Comparison of ENCODE assay signal across 9 cellular contexts in genomic region chr3:186425788-186426730, GRCh38.
DNase-seq lines count a peak whose midpoint lies in the region; ATAC-seq and TF ChIP-seq lines count a peak whose summit lies in the region.
"Had no signal": no experiment of that assay in that cellular context is flagged by ENCODE, and none has a peak within 500 bp of the region (broad histone marks: within the 10 kb centered on the region; RNA-seq: fewer than 3 reads in every experiment).

No MANE protein-coding gene starts in this region.

- no peaks in the 10 kb centered on the region for H3K4me1 ChIP-seq in upper lobe of right lung

- no peak overlapping the region for H3K4me3 Mint-ChIP-seq in activated T-helper 1 cell treated with anti-CD3 and anti-CD28 coated beads, Interleukin-12 subunit alpha, Interleukin-12 subunit beta, Interleukin-2, Interleukin-4 antibody, amounts not matched to agents 30 ng/mL and 10 ng/mL and 1 ng/mL, durations not matched to agents 14 hours and 24 hours and 36 hours
- H3K4me3 Mint-ChIP-seq: activated naive CD4-positive, alpha-beta T cell treated with anti-CD3 and anti-CD28 coated beads, Interleukin-2, amount 50 U/mL, for 24 hours had no signal

- no peaks in the 10 kb centered on the region for H3K36me3 Mint-ChIP-seq in activated T-helper 1 cell treated with anti-CD3 and anti-CD28 coated beads, Interleukin-12 subunit alpha, Interleukin-12 subunit beta, Interleukin-2, Interleukin-4 antibody, amounts not matched to agents 30 ng/mL and 10 ng/mL and 1 ng/mL, durations not matched to agents 14 hours and 24 hours and 36 hours (ENCODE audit: low read depth)
- H3K36me3 Mint-ChIP-seq: activated naive CD4-positive, alpha-beta T cell treated with anti-CD3 and anti-CD28 coated beads, Interleukin-2, amount 50 U/mL, for 24 hours had no signal

- intact Hi-C loops in Right ventricle myocardium inferior (cut with DNase I) (loop anchor here (5.0 kb wide), 1 partner anchor 64 kb away; the partner anchor contains the start of gene DGKG), cardiac septum (cut with DNase I) (loop anchor here (2.0 kb wide), 1 partner anchor 19 kb away; no protein-coding TSS in a partner anchor), upper lobe of right lung (cut with DNase I) (no loop called here)
- intact Hi-C loops in activated T-helper 1 cell treated with anti-CD3 and anti-CD28 coated beads, Interleukin-12 subunit alpha, Interleukin-12 subunit beta, Interleukin-2, Interleukin-4 antibody, amounts not matched to agents 30 ng/mL and 10 ng/mL and 1 ng/mL, durations not matched to agents 14 hours and 24 hours and 36 hours (cut with micrococcal nuclease): no loop called here

- H3K27ac ChIP-seq in upper lobe of right lung: no peak overlapping the region

- H3K27ac Mint-ChIP-seq in activated T-helper 1 cell treated with anti-CD3 and anti-CD28 coated beads, Interleukin-12 subunit alpha, Interleukin-12 subunit beta, Interleukin-2, Interleukin-4 antibody, amounts not matched to agents 30 ng/mL and 10 ng/mL and 1 ng/mL, durations not matched to agents 14 hours and 24 hours and 36 hours: no peak overlapping the region
- H3K27ac Mint-ChIP-seq: activated naive CD4-positive, alpha-beta T cell treated with anti-CD3 and anti-CD28 coated beads, Interleukin-2, amount 50 U/mL, for 24 hours had no signal

- H3K36me3 ChIP-seq in upper lobe of right lung: no peaks in the 10 kb centered on the region

- H3K9me3 ChIP-seq in upper lobe of right lung: no peaks in the 10 kb centered on the region

- TF ChIP-seq CTCF in upper lobe of right lung (IDR thresholded peaks at IDR 0.05): peak; percentile 21

- H3K4me1 Mint-ChIP-seq in activated T-helper 1 cell treated with anti-CD3 and anti-CD28 coated beads, Interleukin-12 subunit alpha, Interleukin-12 subunit beta, Interleukin-2, Interleukin-4 antibody, amounts not matched to agents 30 ng/mL and 10 ng/mL and 1 ng/mL, durations not matched to agents 14 hours and 24 hours and 36 hours (ENCODE audit: low read depth): no peaks in the 10 kb centered on the region
- H3K4me1 Mint-ChIP-seq: activated naive CD4-positive, alpha-beta T cell treated with anti-CD3 and anti-CD28 coated beads, Interleukin-2, amount 50 U/mL, for 24 hours had no signal

- no peaks in the 10 kb centered on the region for H3K27me3 ChIP-seq in upper lobe of right lung

- H3K4me3 ChIP-seq in upper lobe of right lung: no peak overlapping the region

- peak; percentile 28 for ATAC-seq in Right ventricle myocardium inferior
- ATAC-seq in upper lobe of right lung: peak; percentile 35
- no peak for ATAC-seq in GM21423 (IDR thresholded peaks at IDR 0.05; ENCODE audit: unreplicated experiment)

- H3K27me3 Mint-ChIP-seq in activated T-helper 1 cell treated with anti-CD3 and anti-CD28 coated beads, Interleukin-12 subunit alpha, Interleukin-12 subunit beta, Interleukin-2, Interleukin-4 antibody, amounts not matched to agents 30 ng/mL and 10 ng/mL and 1 ng/mL, durations not matched to agents 14 hours and 24 hours and 36 hours (ENCODE audit: insufficient read depth): peaks cover 9% of the 10 kb centered on the region
- H3K27me3 Mint-ChIP-seq: activated naive CD4-positive, alpha-beta T cell treated with anti-CD3 and anti-CD28 coated beads, Interleukin-2, amount 50 U/mL, for 24 hours had no signal

- DNase-seq in Right ventricle myocardium inferior (ENCODE audit: missing footprints) (no peak), cardiac septum (ENCODE audit: low spot score) (no peak), RPMI8226 (peak; percentile 53), germinal center (ENCODE audit: low spot score) (peak; percentile 44), upper lobe of right lung (no peak), SW 1271 (lab: John Stamatoyannopoulos, UW) (no peak)
- DNase-seq in activated T-helper 1 cell treated with anti-CD3 and anti-CD28 coated beads, Interleukin-12 subunit alpha, Interleukin-12 subunit beta, Interleukin-2, Interleukin-4 antibody, amounts not matched to agents 30 ng/mL and 10 ng/mL and 1 ng/mL, durations not matched to agents 14 hours and 24 hours and 36 hours (ENCODE audit: low spot score): no peak

- no peaks in the 10 kb centered on the region for H3K9me3 Mint-ChIP-seq in activated T-helper 1 cell treated with anti-CD3 and anti-CD28 coated beads, Interleukin-12 subunit alpha, Interleukin-12 subunit beta, Interleukin-2, Interleukin-4 antibody, amounts not matched to agents 30 ng/mL and 10 ng/mL and 1 ng/mL, durations not matched to agents 14 hours and 24 hours and 36 hours
- H3K9me3 Mint-ChIP-seq: activated naive CD4-positive, alpha-beta T cell treated with anti-CD3 and anti-CD28 coated beads, Interleukin-2, amount 50 U/mL, for 24 hours had no signal

Comparison
In these comparisons a context has a peak if more than half of its experiments do, and no peak if none do; other contexts are left out.
1. DNase-seq: peak in RPMI8226 (single experiment) and germinal center (single experiment); none in Right ventricle myocardium inferior (single experiment), cardiac septum (single experiment), upper lobe of right lung (single experiment), SW 1271 (0 of 2) and activated T-helper 1 cell treated with anti-CD3 and anti-CD28 coated beads, Interleukin-12 subunit alpha, Interleukin-12 subunit beta, Interleukin-2, Interleukin-4 antibody, amounts not matched to agents 30 ng/mL and 10 ng/mL and 1 ng/mL, durations not matched to agents 14 hours and 24 hours and 36 hours (single experiment).
2. intact Hi-C loops: an anchor here in Right ventricle myocardium inferior (5.0 kb wide) and cardiac septum (2.0 kb wide); none called in upper lobe of right lung and activated T-helper 1 cell treated with anti-CD3 and anti-CD28 coated beads, Interleukin-12 subunit alpha, Interleukin-12 subunit beta, Interleukin-2, Interleukin-4 antibody, amounts not matched to agents 30 ng/mL and 10 ng/mL and 1 ng/mL, durations not matched to agents 14 hours and 24 hours and 36 hours.